ENCODE assay signal across 20 cellular contexts in the genomic region with DNA sequence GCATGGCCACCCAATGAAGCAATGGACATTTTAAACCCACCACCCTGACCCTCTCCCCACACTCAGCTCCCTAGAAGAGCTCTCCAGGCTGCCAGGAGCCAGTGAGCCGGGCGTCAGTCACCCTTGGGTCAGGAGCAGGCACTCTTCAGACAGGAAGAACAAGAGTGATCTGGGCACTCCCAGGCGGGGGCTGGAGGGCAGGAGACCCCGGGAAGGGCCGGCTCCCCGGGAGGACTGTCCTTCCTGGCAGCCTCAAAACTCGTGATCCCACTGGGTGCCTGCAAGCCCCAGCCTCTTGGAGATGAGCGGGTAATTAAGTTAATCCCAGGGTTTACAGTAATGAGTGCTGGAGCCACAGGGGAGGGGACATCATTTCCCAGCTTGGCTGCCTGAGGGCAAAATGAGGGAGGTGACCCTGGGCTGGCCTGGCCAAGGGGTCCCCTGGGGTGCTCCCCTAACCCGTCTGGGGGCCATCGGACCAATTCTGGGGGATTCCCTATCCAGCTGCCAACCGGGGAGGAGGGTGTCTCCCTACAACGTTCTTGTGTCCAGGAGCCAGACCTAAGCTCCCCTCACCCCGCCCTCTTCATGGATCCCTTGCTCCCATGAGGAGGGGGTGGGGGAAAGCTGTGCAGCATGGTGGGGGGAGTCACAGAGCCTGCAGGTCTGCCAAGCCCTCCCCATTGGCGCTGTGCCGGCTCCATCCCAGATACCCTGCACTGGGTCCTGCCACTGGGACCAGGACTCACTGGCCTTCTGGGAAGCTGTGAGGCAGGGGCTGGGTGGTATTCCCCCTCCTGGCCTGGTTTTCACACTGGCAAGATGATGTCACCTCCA. TPM values are rescaled to one million over a fixed set of nuclear protein-coding genes. Genes with fewer than 3 reads are reported as not detected.
A peak's percentile ranks its signal among the peaks of the same experiment; 100 is the strongest.
DNase-seq lines count a peak whose midpoint lies in the region; ATAC-seq, FAIRE-seq and TF ChIP-seq lines count a peak whose summit lies in the region.
"Had no signal": no experiment of that assay in that cellular context is flagged by ENCODE, and none has a peak within 500 bp of the region (broad histone marks: within the 10 kb centered on the region; RNA-seq: fewer than 3 reads in every experiment).

No MANE protein-coding gene starts in this region.

- H3K27ac ChIP-seq in H1 (ENCODE audit: low read depth, low read length) (no peak overlapping the region), sigmoid colon (peak overlapping the region; percentile 74 to 94 (median 87))

- no peaks in the 10 kb centered on the region for H3K36me3 Mint-ChIP-seq in activated CD8-positive, alpha-beta T cell treated with anti-CD3 and anti-CD28 coated beads, Interleukin-2, amount 10 ng/mL, durations not matched to agents 7 days and 5 days (ENCODE audit: low read depth)
- H3K36me3 Mint-ChIP-seq in progenitor cell of endocrine pancreas (ENCODE audit: insufficient read depth): no peaks in the 10 kb centered on the region

- H2AK5ac ChIP-seq in H1 (ENCODE audit: low read depth, low read length): peak overlapping the region; percentile 32; the same call in 1 of the 2 replicates

- peaks cover 0 to 75% of the 10 kb centered on the region in 2 experiments; a peak in 2 of 4 replicates for H3K79me2 ChIP-seq in H1 (ENCODE audit: control insufficient read depth in 1 of 2, insufficient read depth in 2 of 2, low read length in 2 of 2)

- TF ChIP-seq CTCF in H1 (IDR thresholded peaks at IDR 0.05; ENCODE audit: control extremely low read depth in 1 of 3, insufficient read depth in 1 of 3, low read depth in 1 of 3, low read length in 3 of 3) (no peak), sigmoid colon (IDR thresholded peaks at IDR 0.05) (no peak), progenitor cell of endocrine pancreas (IDR thresholded peaks at IDR 0.05; ENCODE audit: unreplicated experiment) (no peak)

- intact Hi-C loops in sigmoid colon (cut with DNase I): no loop called here

- H3K27ac Mint-ChIP-seq in activated CD8-positive, alpha-beta T cell treated with anti-CD3 and anti-CD28 coated beads, Interleukin-2, amount 10 ng/mL, durations not matched to agents 7 days and 5 days: no peak overlapping the region
- no peak overlapping the region for H3K27ac Mint-ChIP-seq in progenitor cell of endocrine pancreas
- H3K27ac Mint-ChIP-seq: CD4-positive, alpha-beta T cell had no signal

- no peak overlapping the region for H3K56ac ChIP-seq in H1 (replicated peaks; ENCODE audit: insufficient read length, low read depth, low read length)

- no peak for FAIRE-seq in H1 (lab: Jason Lieb, UNC)
- FAIRE-seq: GM12892, GM19239 had no signal

- no peak overlapping the region for H3K4me2 ChIP-seq in H1 (ENCODE audit: insufficient read depth in 1 of 2, low read depth in 2 of 2, low read length in 2 of 2)

- 92% methylated on average over 15 of the region's 15 CpGs; no CpG with 5 or more reads in 1 of the 2 experiments for WGBS in H1 (ENCODE audit: extremely low coverage in 1 of 2, insufficient coverage in 1 of 2, insufficient read length in 1 of 2, insufficient replicate concordance in 2 of 2, low coverage in 1 of 2, low lambda C conversion rate in 2 of 2, missing lambda C conversion rate in 1 of 2), 2 experiments
- WGBS in sigmoid colon, 2 donors: 76 to 81% methylated on average over 15 of the region's 15 CpGs

- DNase-seq in COR-L47 (lab: John Stamatoyannopoulos, UW) (peak; percentile 27), NCI-H146 treated with DMSO at 0.1 percent for 48 hours (lab: John Stamatoyannopoulos, UW; ENCODE audit: unreplicated experiment) (peak; percentile 5), H1 (ENCODE audit: low read depth in 1 of 2, low spot score in 2 of 2) (no peak), sigmoid colon (no peak), SIG-M5 treated with dmso at 0.1 percent for 504 hours (lab: John Stamatoyannopoulos, UW; ENCODE audit: unreplicated experiment) (no peak), progenitor cell of endocrine pancreas (ENCODE audit: low spot score, unreplicated experiment) (no peak)
- DNase-seq in activated CD8-positive, alpha-beta T cell treated with anti-CD3 and anti-CD28 coated beads, Interleukin-2, amount 10 ng/mL, durations not matched to agents 7 days and 5 days: no peak
- DNase-seq: activated CD4-positive, alpha-beta T cell treated with anti-CD3 and anti-CD28 coated beads, Interleukin-2, amount 50 U/mL, for 4 hours; activated naive CD4-positive, alpha-beta T cell; anterior cingulate cortex; CD4-positive, alpha-beta T cell; DMS79; islet precursor cell; NCI-H187 treated with DMSO at 0.1 percent for 48 hours; T-helper 2 cell had no signal

- no peaks in the 10 kb centered on the region for H3K9me3 Mint-ChIP-seq in activated CD8-positive, alpha-beta T cell treated with anti-CD3 and anti-CD28 coated beads, Interleukin-2, amount 10 ng/mL, durations not matched to agents 7 days and 5 days (ENCODE audit: insufficient read depth)
- no peaks in the 10 kb centered on the region for H3K9me3 Mint-ChIP-seq in progenitor cell of endocrine pancreas (ENCODE audit: low read depth)
- H3K9me3 Mint-ChIP-seq: CD4-positive, alpha-beta T cell had no signal

- TF ChIP-seq EP300 in H1 (IDR thresholded peaks at IDR 0.05; ENCODE audit: borderline replicate concordance in 1 of 2, low read depth in 2 of 2, low read length in 2 of 2) (no peak), sigmoid colon (IDR thresholded peaks at IDR 0.05) (no peak)

- H3K9me3 ChIP-seq in H1 (ENCODE audit: insufficient read depth in 2 of 2, low read depth in 1 of 2, low read length in 1 of 2): no peaks in the 10 kb centered on the region
- H3K9me3 ChIP-seq in sigmoid colon: no peaks in the 10 kb centered on the region

- H2BK12ac ChIP-seq in H1 (ENCODE audit: low read depth, low read length): no peak overlapping the region

- no peak overlapping the region for H3K4me3 Mint-ChIP-seq in activated CD8-positive, alpha-beta T cell treated with anti-CD3 and anti-CD28 coated beads, Interleukin-2, amount 10 ng/mL, durations not matched to agents 7 days and 5 days
- no peak overlapping the region for H3K4me3 Mint-ChIP-seq in progenitor cell of endocrine pancreas (ENCODE audit: low read depth)
- H3K4me3 Mint-ChIP-seq: CD4-positive, alpha-beta T cell had no signal

- H3K4me3 ChIP-seq in H1 (ENCODE audit: extremely low read depth in 1 of 4, insufficient read depth in 2 of 4, low read depth in 3 of 4, low read length in 4 of 4): no peak overlapping the region
- no peak overlapping the region for H3K4me3 ChIP-seq in sigmoid colon

- H4K20me1 ChIP-seq in H1 (replicated peaks in 1 of 2; ENCODE audit: control insufficient read depth in 1 of 2, insufficient read depth in 2 of 2, low read length in 2 of 2): peaks cover 8 to 21% of the 10 kb centered on the region in 2 experiments

- POLR2A ChIA-PET in H1 (lab: Charles Lee; ENCODE audit: partially characterized antibody): no interaction called here
- POLR2A ChIA-PET in activated CD8-positive, alpha-beta T cell treated with anti-CD3 and anti-CD28 coated beads, Interleukin-2, amount 10 ng/mL, durations not matched to agents 7 days and 5 days (lab: Charles Lee): no interaction called here

- H3K27me3 Mint-ChIP-seq in activated CD8-positive, alpha-beta T cell treated with anti-CD3 and anti-CD28 coated beads, Interleukin-2, amount 10 ng/mL, durations not matched to agents 7 days and 5 days (ENCODE audit: low read depth): no peaks in the 10 kb centered on the region
- no peaks in the 10 kb centered on the region for H3K27me3 Mint-ChIP-seq in progenitor cell of endocrine pancreas
- H3K27me3 Mint-ChIP-seq: CD4-positive, alpha-beta T cell had no signal

- H4K5ac ChIP-seq in H1 (ENCODE audit: insufficient read length, low read depth, low read length): no peak overlapping the region

- H3K23ac ChIP-seq in H1 (ENCODE audit: insufficient read length): no peak overlapping the region

- no peak overlapping the region for H3K9ac ChIP-seq in H1 (replicated peaks in 1 of 4; ENCODE audit: extremely low read depth in 1 of 4, low read depth in 3 of 4, low read length in 3 of 4)

- H2BK5ac ChIP-seq in H1 (ENCODE audit: low read depth, low read length): no peak overlapping the region

- no peak for TF ChIP-seq RAD21 in H1 (IDR thresholded peaks at IDR 0.05 in 1 of 2, conservative IDR thresholded peaks at IDR 0.05 in 1 of 2; ENCODE audit: low read depth in 2 of 2, low read length in 2 of 2)

- H3K27me3 ChIP-seq in H1 (replicated peaks in 1 of 4; ENCODE audit: control insufficient read depth in 3 of 4, extremely low read depth in 1 of 4, insufficient read depth in 3 of 4, low read length in 3 of 4) (no peaks in the 10 kb centered on the region), sigmoid colon (no peaks in the 10 kb centered on the region)

- no peaks in the 10 kb centered on the region for H3K23me2 ChIP-seq in H1 (ENCODE audit: low read depth, low read length)

- H4K91ac ChIP-seq in H1 (replicated peaks; ENCODE audit: insufficient read length, low read length): no peak overlapping the region

- CTCF ChIA-PET in H1 (lab: Charles Lee; ENCODE audit: partially characterized antibody): interaction anchor here (0.7 to 3.6 kb wide), 20 partner anchors 9 to 148 kb away, joined by 3 to 19 read pairs (median 4); no protein-coding TSS in a partner anchor
- CTCF ChIA-PET in activated CD8-positive, alpha-beta T cell treated with anti-CD3 and anti-CD28 coated beads, Interleukin-2, amount 10 ng/mL, durations not matched to agents 7 days and 5 days (lab: Charles Lee): interaction anchor here (0.8 kb wide), 1 partner anchor 23 kb away, joined by 3 read pairs; no protein-coding TSS in a partner anchor

- no peak overlapping the region; the same call in none of the 2 replicates for H3K18ac ChIP-seq in H1 (ENCODE audit: extremely low read depth, low read length)

- no peak overlapping the region for H2BK15ac ChIP-seq in H1 (ENCODE audit: low read length)

- no peaks in the 10 kb centered on the region for H3K4me1 Mint-ChIP-seq in activated CD8-positive, alpha-beta T cell treated with anti-CD3 and anti-CD28 coated beads, Interleukin-2, amount 10 ng/mL, durations not matched to agents 7 days and 5 days (ENCODE audit: low read depth)
- peaks cover 15% of the 10 kb centered on the region for H3K4me1 Mint-ChIP-seq in progenitor cell of endocrine pancreas (ENCODE audit: low read depth)

- H2BK120ac ChIP-seq in H1 (replicated peaks; ENCODE audit: low read depth, low read length): no peak overlapping the region

- no peak overlapping the region for H2AFZ ChIP-seq in H1 (ENCODE audit: low read length)

- H3K4me1 ChIP-seq in H1 (replicated peaks in 1 of 4; ENCODE audit: control insufficient read depth in 3 of 4, insufficient read depth in 4 of 4, low read length in 3 of 4) (peaks cover under 1 to 40% (median 22%) of the 10 kb centered on the region in 4 experiments), sigmoid colon (peaks cover 0 to 96% (median 88%) of the 10 kb centered on the region in 4 donors)

- H3K79me1 ChIP-seq in H1 (ENCODE audit: low read depth, low read length): peaks cover 35% of the 10 kb centered on the region

- H3K36me3 ChIP-seq in H1 (ENCODE audit: control insufficient read depth in 2 of 4, insufficient read depth in 4 of 4, low read length in 3 of 4): no peaks in the 10 kb centered on the region
- no peaks in the 10 kb centered on the region for H3K36me3 ChIP-seq in sigmoid colon

- H3K14ac ChIP-seq in H1 (ENCODE audit: insufficient read length): no peak overlapping the region

- H4K8ac ChIP-seq in H1 (ENCODE audit: extremely low read depth, insufficient read depth, low read length): no peak overlapping the region; the same call in 1 of the 2 replicates

- no peak overlapping the region for H3K4ac ChIP-seq in H1 (replicated peaks; ENCODE audit: insufficient read length, low read depth, low read length)

- no peak for ATAC-seq in HG03469 (IDR thresholded peaks at IDR 0.05; ENCODE audit: unreplicated experiment)
- no peak for ATAC-seq in activated CD8-positive, alpha-beta T cell treated with anti-CD3 and anti-CD28 coated beads, Interleukin-2, amount 10 ng/mL, durations not matched to agents 7 days and 5 days
- ATAC-seq: right cardiac atrium, Right ventricle myocardium inferior had no signal

- H2BK20ac ChIP-seq in H1 (ENCODE audit: low read length): no peak overlapping the region

- TF ChIP-seq POLR2A in H1 (IDR thresholded peaks at IDR 0.05; ENCODE audit: control extremely low read depth in 1 of 2, low read depth in 2 of 2, low read length in 2 of 2): no peak
- TF ChIP-seq POLR2A in sigmoid colon (IDR thresholded peaks at IDR 0.05): no peak

RNA-seq across cellular contexts. Expression of a gene that starts 59.2 kb away (rescaled TPM):
- total RNA-seq in H1 (2021; fragmentation: NEBNext Ultra II Directional; extraction: Animal tissue kit (Norgen Biotek cat#: 25700)): 81.9 and 82.7 TPM in 2 replicates
- polyA plus RNA-seq in H1 (2011; rRNA removed): 10.7 and 14.7 TPM in 2 replicates
- 12.5 TPM for polyA plus RNA-seq in H1 (2011; cell fraction: cytosol; rRNA removed)
- 15.2 TPM for polyA plus RNA-seq in H1 (2011; cell fraction: nucleus; rRNA removed)
- 52.2 to 103 TPM (median 60.4 TPM) in 4 replicates for polyA plus RNA-seq in H1 (2012, experiment 1 of 2)
- polyA plus RNA-seq in H1 (2012, experiment 2 of 2): 62.7 TPM
- polyA plus RNA-seq in H1 (2013, experiment 1 of 2): 53.6 TPM
- 57.8 TPM for polyA plus RNA-seq in H1 (2013, experiment 2 of 2)
- 17.0 and 27.3 TPM in 2 replicates for polyA minus RNA-seq in H1 (2011; rRNA and poly(A)+ RNA removed)
- polyA minus RNA-seq in H1 (2011; cell fraction: cytosol; rRNA and poly(A)+ RNA removed): 37.3 TPM
- 21.9 TPM for polyA minus RNA-seq in H1 (2011; cell fraction: nucleus; rRNA and poly(A)+ RNA removed)
- 10 to 100 TPM; 13.2 to 20.5 (median 18.4) TPM for total RNA-seq in sigmoid colon
- 10 to 100 TPM; 14.4 to 25.9 (median 17.6) TPM for polyA plus RNA-seq in sigmoid colon
- 10 to 100 TPM; 81.0 to 81.2 TPM for total RNA-seq in activated CD8-positive, alpha-beta T cell treated with anti-CD3 and anti-CD28 coated beads, Interleukin-2, amount 10 ng/mL, durations not matched to agents 7 days and 5 days
- 64.1 and 64.8 TPM in 2 replicates for total RNA-seq in progenitor cell of endocrine pancreas

RNA-seq across cellular contexts. Expression of a gene that starts 59.8 kb away (rescaled TPM):
- total RNA-seq in H1 (2021; fragmentation: NEBNext Ultra II Directional; extraction: Animal tissue kit (Norgen Biotek cat#: 25700)): 60.1 and 64.0 TPM in 2 replicates
- polyA plus RNA-seq in H1 (2011; rRNA removed) (16.0 and 24.0 TPM in 2 replicates), sigmoid colon (10 to 100 TPM; 34.6 to 54.7 (median 53.6) TPM)
- 25.0 TPM for polyA plus RNA-seq in H1 (2011; cell fraction: cytosol; rRNA removed)
- 18.3 TPM for polyA plus RNA-seq in H1 (2011; cell fraction: nucleus; rRNA removed)
- polyA plus RNA-seq in H1 (2012, experiment 1 of 2): 33.2 to 61.8 TPM (median 36.0 TPM) in 4 replicates
- polyA plus RNA-seq in H1 (2012, experiment 2 of 2): 7.7 TPM
- polyA plus RNA-seq in H1 (2013, experiment 1 of 2): 42.9 TPM
- 46.9 TPM for polyA plus RNA-seq in H1 (2013, experiment 2 of 2)
- 44.8 and 60.0 TPM in 2 replicates for polyA minus RNA-seq in H1 (2011; rRNA and poly(A)+ RNA removed)
- polyA minus RNA-seq in H1 (2011; cell fraction: cytosol; rRNA and poly(A)+ RNA removed): 33.7 TPM
- 68.5 TPM for polyA minus RNA-seq in H1 (2011; cell fraction: nucleus; rRNA and poly(A)+ RNA removed)
- total RNA-seq in sigmoid colon (100 to 1,000 TPM; 130 to 164 (median 152) TPM), progenitor cell of endocrine pancreas (46.0 and 51.7 TPM in 2 replicates)
- 10 to 100 TPM; 65.2 to 66.0 TPM for total RNA-seq in activated CD8-positive, alpha-beta T cell treated with anti-CD3 and anti-CD28 coated beads, Interleukin-2, amount 10 ng/mL, durations not matched to agents 7 days and 5 days

Comparison
In these comparisons a context has a peak if more than half of its experiments do, and no peak if none do; other contexts are left out.
1. DNase-seq: peak in COR-L47 (single experiment) and NCI-H146 treated with DMSO at 0.1 percent for 48 hours (single experiment); none in H1 (0 of 2), sigmoid colon (single experiment), SIG-M5 treated with dmso at 0.1 percent for 504 hours (single experiment), activated CD8-positive, alpha-beta T cell treated with anti-CD3 and anti-CD28 coated beads, Interleukin-2, amount 10 ng/mL, durations not matched to agents 7 days and 5 days (single experiment) and progenitor cell of endocrine pancreas (single experiment).